Comparison of ENCODE assay signal across 8 cellular contexts in the genomic region with DNA sequence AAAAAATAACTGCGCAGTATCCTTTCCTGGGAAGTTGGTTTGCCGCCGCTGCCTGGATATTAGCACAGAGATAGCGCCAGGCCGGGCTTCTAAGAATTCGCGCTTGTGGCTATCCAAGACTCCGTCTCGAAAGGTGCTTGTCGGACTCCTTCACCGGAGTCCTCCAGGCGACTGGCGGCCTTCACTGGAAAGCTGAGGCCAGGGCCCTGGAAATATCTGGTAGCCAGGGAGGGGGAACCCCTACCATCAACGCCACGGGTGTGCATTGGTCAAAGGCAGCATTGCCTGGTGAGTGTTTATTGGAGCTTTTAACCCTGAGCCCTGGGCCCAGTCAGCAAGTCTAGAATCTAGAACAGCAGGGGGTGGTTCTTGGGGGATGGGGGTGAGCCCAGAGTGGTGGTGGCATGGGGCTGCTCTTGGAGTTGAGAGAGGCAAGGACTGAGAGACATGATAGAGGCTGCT. TPM values are rescaled to one million over a fixed set of nuclear protein-coding genes. Genes with fewer than 3 reads are reported as not detected.
A peak's percentile ranks its signal among the peaks of the same experiment; 100 is the strongest.
DNase-seq lines count a peak whose midpoint lies in the region; ATAC-seq and TF ChIP-seq lines count a peak whose summit lies in the region.

No MANE protein-coding gene starts in this region.

- H3K9me2 ChIP-seq in GM23248 (ENCODE audit: insufficient read depth), result no peaks in the 10 kb centered on the region

- TF ChIP-seq CTCF in OCI-LY3 (IDR thresholded peaks at IDR 0.05; ENCODE audit: low read depth, low read length), result no peak
- no peak for TF ChIP-seq CTCF in choroid plexus epithelial cell (conservative IDR thresholded peaks at IDR 0.05; ENCODE audit: low read depth, low read length)
- no peak for TF ChIP-seq CTCF in upper lobe of right lung (IDR thresholded peaks at IDR 0.05)

- H2BK5ac ChIP-seq in mesendoderm (ENCODE audit: low read length), result no peak overlapping the region

- H2AK5ac ChIP-seq in mesendoderm (ENCODE audit: low read length), result no peak overlapping the region

- H3K27me3 ChIP-seq in GM23248 (replicated peaks; ENCODE audit: insufficient read depth) (no peaks in the 10 kb centered on the region), OCI-LY3 (ENCODE audit: low read depth, low read length) (no peaks in the 10 kb centered on the region), mesendoderm (ENCODE audit: insufficient read depth, low read length, poor library complexity) (no peaks in the 10 kb centered on the region), upper lobe of right lung (no peaks in the 10 kb centered on the region)

- H3K4me3 ChIP-seq in GM23248 (peak overlapping the region; percentile 79), OCI-LY3 (ENCODE audit: low read length) (peak overlapping the region; percentile 98), choroid plexus epithelial cell (ENCODE audit: low read depth, low read length) (peak overlapping the region; percentile 40), mesendoderm (ENCODE audit: low read length) (peak overlapping the region; percentile 16), upper lobe of right lung (peak overlapping the region; percentile 57)

- H3K4me2 ChIP-seq in GM23248 (ENCODE audit: unreplicated experiment) (peak overlapping the region; percentile 76), OCI-LY3 (ENCODE audit: low read length) (peak overlapping the region; percentile 97), mesendoderm (ENCODE audit: low read length) (peak overlapping the region; percentile 38)

- peak overlapping the region; percentile 44 for H3K18ac ChIP-seq in mesendoderm (ENCODE audit: low read length)

- no peaks in the 10 kb centered on the region for H3K9me3 ChIP-seq in GM23248 (ENCODE audit: low read depth)
- no peaks in the 10 kb centered on the region for H3K9me3 ChIP-seq in OCI-LY3 (ENCODE audit: insufficient read depth, low read length)
- H3K9me3 ChIP-seq in upper lobe of right lung, result no peaks in the 10 kb centered on the region

- peaks cover 27% of the 10 kb centered on the region for H3F3A ChIP-seq in GM23248 (ENCODE audit: insufficient read depth)

- DNase-seq in GM23248 (peak; percentile 40), choroid plexus epithelial cell (ENCODE audit: low read depth) (peak; percentile 59), mesendoderm (peak; percentile 63), upper lobe of right lung (no peak), CD1c-positive myeloid dendritic cell (ENCODE audit: extremely low spot score) (no peak), SW 1271 (lab: John Stamatoyannopoulos, UW) (no peak), occipital lobe (lab: John Stamatoyannopoulos, UW) (no peak)

- H3K27ac ChIP-seq in GM23248 (peak overlapping the region; percentile 38), OCI-LY3 (ENCODE audit: low read length) (peak overlapping the region; percentile 98), mesendoderm (ENCODE audit: low read depth, low read length) (peak overlapping the region; percentile 87), upper lobe of right lung (peak overlapping the region; percentile 89)

- H3K36me3 ChIP-seq in GM23248 (ENCODE audit: low read depth) (no peaks in the 10 kb centered on the region), OCI-LY3 (replicated peaks; ENCODE audit: low read depth, low read length) (peaks cover 49% of the 10 kb centered on the region), mesendoderm (ENCODE audit: control insufficient read depth, insufficient read depth, low read length) (peaks cover 2% of the 10 kb centered on the region), upper lobe of right lung (peaks cover 13% of the 10 kb centered on the region)

- H4K20me1 ChIP-seq in GM23248 (ENCODE audit: insufficient read depth) (no peaks in the 10 kb centered on the region), OCI-LY3 (ENCODE audit: insufficient read depth, low read length) (peaks cover 39% of the 10 kb centered on the region)

- H4K8ac ChIP-seq in mesendoderm (ENCODE audit: low read depth, low read length), result no peak overlapping the region

- in situ Hi-C loops in GM23248 (cut with MboI), result loop anchor here (25.0 kb wide), 1 partner anchor 257 kb away; no protein-coding TSS in a partner anchor

- no peak overlapping the region for H4K5ac ChIP-seq in mesendoderm (ENCODE audit: low read length)

- H2BK120ac ChIP-seq in mesendoderm (ENCODE audit: low read depth, low read length), result no peak overlapping the region

- peak overlapping the region; percentile 68 for H3K4ac ChIP-seq in mesendoderm (ENCODE audit: low read depth, low read length)

- H3K56ac ChIP-seq in mesendoderm (ENCODE audit: low read length), result peak overlapping the region; percentile 82

- H3K4me1 ChIP-seq in GM23248 (ENCODE audit: insufficient read depth) (peaks cover 12% of the 10 kb centered on the region; the same call in 1 of the 2 replicates), OCI-LY3 (ENCODE audit: low read length) (peaks cover 33% of the 10 kb centered on the region), mesendoderm (ENCODE audit: control insufficient read depth, low read depth, low read length) (peaks cover 9% of the 10 kb centered on the region), upper lobe of right lung (peaks cover 6% of the 10 kb centered on the region)

- H3K9ac ChIP-seq in GM23248, result peak overlapping the region; percentile 78; the same call in 1 of the 2 replicates
- H3K9ac ChIP-seq in OCI-LY3 (ENCODE audit: low read length), result peak overlapping the region; percentile 99
- peak overlapping the region; percentile 74 for H3K9ac ChIP-seq in mesendoderm (ENCODE audit: low read length)

- WGBS in GM23248 (ENCODE audit: low coverage in 1 of 2, low lambda C conversion rate in 2 of 2, missing lambda C conversion rate in 2 of 2), 2 experiments, result 7 to 8% methylated on average over 10 to 15 of the region's 15 CpGs
- no CpG with 5 or more reads among the region's 15 CpGs for WGBS in mesendoderm (ENCODE audit: extremely low coverage, insufficient coverage, low lambda C conversion rate)

- H3K79me1 ChIP-seq in mesendoderm (ENCODE audit: low read length), result no peaks in the 10 kb centered on the region

- H3K23ac ChIP-seq in mesendoderm (ENCODE audit: low read length), result no peak overlapping the region

- H3K79me2 ChIP-seq in GM23248 (ENCODE audit: insufficient read depth) (no peaks in the 10 kb centered on the region), OCI-LY3 (ENCODE audit: low read length) (peaks cover 73% of the 10 kb centered on the region), mesendoderm (ENCODE audit: control insufficient read depth, insufficient read depth, low read length) (peaks cover 15% of the 10 kb centered on the region)

- H2AFZ ChIP-seq in GM23248 (no peak overlapping the region), OCI-LY3 (ENCODE audit: low read depth, low read length) (no peak overlapping the region)

- intact Hi-C loops in upper lobe of right lung (cut with DNase I), result no loop called here

- ATAC-seq in upper lobe of right lung, result peak; percentile 3

- no peak overlapping the region for H2BK15ac ChIP-seq in mesendoderm (replicated peaks; ENCODE audit: low read depth)

RNA-seq across cellular contexts. Expression of gene PIM2, which starts 0.6 kb away (rescaled TPM):
- total RNA-seq in GM23248 (2014; rRNA removed; shearing (Covaris generic)), result 4.6 and 5.6 TPM in 2 replicates
- 4.4 and 4.5 TPM in 2 replicates for polyA plus RNA-seq in GM23248 (2016; fragmentation: Nextera tagmentation; extraction: Ambion mirVana)
- 55.7 TPM for polyA plus RNA-seq in mesendoderm (2013, experiment 1 of 2)
- polyA plus RNA-seq in mesendoderm (2013, experiment 2 of 2), result 57.8 TPM
- 14.4 TPM for total RNA-seq in upper lobe of right lung
- 10.6 TPM for total RNA-seq in occipital lobe

RNA-seq across cellular contexts. Expression of gene SLC35A2, which starts 7.9 kb away (rescaled TPM):
- 23.6 and 29.1 TPM in 2 replicates for total RNA-seq in GM23248 (2014; rRNA removed; shearing (Covaris generic))
- polyA plus RNA-seq in GM23248 (2016; fragmentation: Nextera tagmentation; extraction: Ambion mirVana), result 54.6 and 55.5 TPM in 2 replicates
- polyA plus RNA-seq in mesendoderm (2013, experiment 1 of 2), result 15.8 TPM
- 15.7 TPM for polyA plus RNA-seq in mesendoderm (2013, experiment 2 of 2)
- total RNA-seq in upper lobe of right lung (22.6 TPM), occipital lobe (8.7 TPM)

RNA-seq across cellular contexts. Expression of gene PQBP1, which starts 21.7 kb away (rescaled TPM):
- 18.1 and 30.3 TPM in 2 replicates for total RNA-seq in GM23248 (2014; rRNA removed; shearing (Covaris generic))
- 45.4 and 49.7 TPM in 2 replicates for polyA plus RNA-seq in GM23248 (2016; fragmentation: Nextera tagmentation; extraction: Ambion mirVana)
- polyA plus RNA-seq in mesendoderm (2013, experiment 1 of 2), result 83.0 TPM
- 83.7 TPM for polyA plus RNA-seq in mesendoderm (2013, experiment 2 of 2)
- total RNA-seq in upper lobe of right lung (61.3 TPM), occipital lobe (26.8 TPM)

RNA-seq across cellular contexts. Expression of gene TIMM17B, which starts 21.8 kb away (rescaled TPM):
- total RNA-seq in GM23248 (2014; rRNA removed; shearing (Covaris generic)), result 17.8 and 26.7 TPM in 2 replicates
- 44.7 and 48.4 TPM in 2 replicates for polyA plus RNA-seq in GM23248 (2016; fragmentation: Nextera tagmentation; extraction: Ambion mirVana)
- polyA plus RNA-seq in mesendoderm (2013, experiment 1 of 2), result 52.0 TPM
- polyA plus RNA-seq in mesendoderm (2013, experiment 2 of 2), result 55.2 TPM
- total RNA-seq in upper lobe of right lung, result 32.9 TPM
- total RNA-seq in occipital lobe, result 27.9 TPM

RNA-seq across cellular contexts. Expression of gene OTUD5, which starts 38.0 kb away (rescaled TPM):
- total RNA-seq in GM23248 (2014; rRNA removed; shearing (Covaris generic)), result 43.4 and 44.9 TPM in 2 replicates
- polyA plus RNA-seq in GM23248 (2016; fragmentation: Nextera tagmentation; extraction: Ambion mirVana), result 27.0 and 30.9 TPM in 2 replicates
- polyA plus RNA-seq in mesendoderm (2013, experiment 1 of 2), result 36.6 TPM
- 35.8 TPM for polyA plus RNA-seq in mesendoderm (2013, experiment 2 of 2)
- total RNA-seq in upper lobe of right lung, result 42.6 TPM
- total RNA-seq in occipital lobe, result 18.1 TPM

Comparison
In these comparisons a context has a peak if more than half of its experiments do, and no peak if none do; other contexts are left out.
1. DNase-seq: peak in GM23248 (single experiment), choroid plexus epithelial cell (single experiment) and mesendoderm (single experiment); none in upper lobe of right lung (single experiment), CD1c-positive myeloid dendritic cell (single experiment), SW 1271 (0 of 2) and occipital lobe (single experiment).
2. H3K27ac ChIP-seq: peak in every context shown above with its lines; median percentile 98 in OCI-LY3; 89 in upper lobe of right lung; 87 in mesendoderm; 38 in GM23248.
3. H3K4me2 ChIP-seq: peak in every context shown above with its lines; median percentile 97 in OCI-LY3; 76 in GM23248; 38 in mesendoderm.
4. H3K4me3 ChIP-seq: peak in every context shown above with its lines; median percentile 98 in OCI-LY3; 79 in GM23248; 57 in upper lobe of right lung; 40 in choroid plexus epithelial cell; 16 in mesendoderm.
5. Peak in every context shown above with its lines, with median percentiles within 50 percentile points of each other: H3K9ac ChIP-seq.